26 cellular contexts compared by ENCODE assay signal in the genomic region with DNA sequence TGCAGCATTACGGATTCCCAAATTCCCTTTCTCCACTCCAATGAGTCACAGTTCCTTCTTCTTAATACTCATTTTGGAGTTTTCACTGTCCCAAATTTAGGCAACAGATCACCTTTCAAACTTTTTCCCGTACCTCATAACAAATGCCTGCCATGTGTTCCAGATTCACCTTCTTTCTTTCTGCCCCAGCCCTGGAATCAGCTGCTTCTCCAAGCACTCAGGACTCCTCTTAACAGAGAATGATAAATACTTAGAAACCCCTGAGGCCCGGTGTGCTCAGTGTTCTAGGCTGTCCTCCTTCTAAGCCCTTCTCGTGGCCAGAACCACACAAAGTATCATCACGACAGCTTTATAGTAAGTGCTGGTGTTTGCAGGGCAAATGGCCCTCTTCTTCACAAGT. TPM values are rescaled to one million over a fixed set of nuclear protein-coding genes. Genes with fewer than 3 reads are reported as not detected.
DNase-seq lines count a peak whose midpoint lies in the region; ATAC-seq and TF ChIP-seq lines count a peak whose summit lies in the region.
"Had no signal": no experiment of that assay in that cellular context is flagged by ENCODE, and none has a peak within 500 bp of the region (broad histone marks: within the 10 kb centered on the region; RNA-seq: fewer than 3 reads in every experiment).

No MANE protein-coding gene starts in this region.

- no peak overlapping the region for H3K4me3 ChIP-seq in PC-3 (ENCODE audit: low read length)
- no peak overlapping the region for H3K4me3 ChIP-seq in coronary artery
- H3K4me3 ChIP-seq: cardiac muscle cell, right atrium auricular region, SJCRH30, uterus had no signal

- H3K4me2 ChIP-seq in PC-3 (ENCODE audit: low read length), result no peak overlapping the region

- BruUV-seq in PC-3 (replicated peaks; lab: Mats Ljungman, UMichigan), result TSS peak; percentile 3

- H3K4me1 Mint-ChIP-seq in central memory CD8-positive, alpha-beta T cell, result peaks cover 46% of the 10 kb centered on the region
- H3K4me1 Mint-ChIP-seq in progenitor cell of endocrine pancreas (ENCODE audit: low read depth), result no peaks in the 10 kb centered on the region

- peaks cover 54% of the 10 kb centered on the region for H4K20me1 ChIP-seq in PC-3 (ENCODE audit: low read length)

- H3K27ac ChIP-seq in PC-3 (ENCODE audit: low read length) (no peak overlapping the region), coronary artery (no peak overlapping the region)
- H3K27ac ChIP-seq: cardiac muscle cell, foreskin keratinocyte, right atrium auricular region, SJCRH30 had no signal

- H3K36me3 Mint-ChIP-seq in activated naive CD4-positive, alpha-beta T cell treated with anti-CD3 and anti-CD28 coated beads, Interleukin-2, amount 50 U/mL, for 72 hours, result peaks cover 36 to 71% of the 10 kb centered on the region in 2 donors
- peaks cover 69% of the 10 kb centered on the region for H3K36me3 Mint-ChIP-seq in central memory CD8-positive, alpha-beta T cell (ENCODE audit: insufficient read depth)
- H3K36me3 Mint-ChIP-seq in progenitor cell of endocrine pancreas (ENCODE audit: insufficient read depth), result peaks cover 51% of the 10 kb centered on the region

- no peak overlapping the region for H3K9ac ChIP-seq in PC-3 (ENCODE audit: low read length)

- H3F3A ChIP-seq in PC-3 (ENCODE audit: low read length, unreplicated experiment), result peaks cover 13% of the 10 kb centered on the region

- H3K27me3 Mint-ChIP-seq in central memory CD8-positive, alpha-beta T cell, result no peaks in the 10 kb centered on the region
- no peaks in the 10 kb centered on the region for H3K27me3 Mint-ChIP-seq in progenitor cell of endocrine pancreas

- CTCF ChIA-PET in PC-3 (lab: Charles Lee), result no interaction called here

- peak overlapping the region; percentile 2 for H3K4me3 Mint-ChIP-seq in central memory CD8-positive, alpha-beta T cell
- H3K4me3 Mint-ChIP-seq in progenitor cell of endocrine pancreas (ENCODE audit: low read depth), result no peak overlapping the region
- H3K4me3 Mint-ChIP-seq: T-helper 1 cell treated with Interleukin-12 subunit alpha and Interleukin-12 subunit beta and Interleukin-4 antibody, amounts not matched to agents 30 μg/mL and 1 μg/mL, for 36 hours had no signal

- no peaks in the 10 kb centered on the region for H3K4me1 ChIP-seq in PC-3 (ENCODE audit: insufficient read depth, low read length)
- H3K4me1 ChIP-seq: foreskin keratinocyte, SJCRH30, uterus had no signal

- no peak for TF ChIP-seq CTCF in PC-3 (conservative IDR thresholded peaks at IDR 0.05; ENCODE audit: low read depth, low read length)
- no peak for TF ChIP-seq CTCF in progenitor cell of endocrine pancreas (IDR thresholded peaks at IDR 0.05; ENCODE audit: unreplicated experiment)
- TF ChIP-seq CTCF in coronary artery (IDR thresholded peaks at IDR 0.05), result no peak

- H3K36me3 ChIP-seq in PC-3 (ENCODE audit: low read depth, low read length), result peaks cover 80% of the 10 kb centered on the region
- H3K36me3 ChIP-seq: uterus had no signal

- POLR2A ChIA-PET in PC-3 (lab: Charles Lee; ENCODE audit: unreplicated experiment), result no interaction called here

- peaks cover 0 to 11% of the 10 kb centered on the region in 2 donors for H3K9me3 Mint-ChIP-seq in activated naive CD4-positive, alpha-beta T cell treated with anti-CD3 and anti-CD28 coated beads, Interleukin-2, amount 50 U/mL, for 72 hours
- H3K9me3 Mint-ChIP-seq in central memory CD8-positive, alpha-beta T cell, result no peaks in the 10 kb centered on the region
- peaks cover 3% of the 10 kb centered on the region for H3K9me3 Mint-ChIP-seq in progenitor cell of endocrine pancreas (ENCODE audit: low read depth)
- H3K9me3 Mint-ChIP-seq: T-helper 1 cell treated with Interleukin-12 subunit alpha and Interleukin-12 subunit beta and Interleukin-4 antibody, amounts not matched to agents 30 μg/mL and 1 μg/mL, for 36 hours had no signal

- no peaks in the 10 kb centered on the region for H3K27me3 ChIP-seq in PC-3 (ENCODE audit: low read length)
- H3K27me3 ChIP-seq: cardiac muscle cell, foreskin keratinocyte, right atrium auricular region, SJCRH30, uterus had no signal

- H3K9me2 ChIP-seq in PC-3 (replicated peaks; ENCODE audit: low read length), result no peaks in the 10 kb centered on the region

- no peaks in the 10 kb centered on the region for H3K9me3 ChIP-seq in PC-3 (ENCODE audit: low read length)
- H3K9me3 ChIP-seq: right atrium auricular region, SJCRH30, uterus had no signal

- no peak for DNase-seq in activated naive CD4-positive, alpha-beta T cell treated with anti-CD3 and anti-CD28 coated beads, Interleukin-2, amount 50 U/mL, for 72 hours (ENCODE audit: low spot score in 2 of 2)
- DNase-seq in activated naive CD4-positive, alpha-beta T cell treated with Interleukin-2 at 50 U/mL for 16 hours, result no peak
- DNase-seq in PC-3 (no peak), progenitor cell of endocrine pancreas (ENCODE audit: low spot score, unreplicated experiment) (no peak), coronary artery (ENCODE audit: low spot score) (no peak), NCI-H1048 (lab: John Stamatoyannopoulos, UW) (no peak), DMS79 treated with DMSO at 0.1 percent for 48 hours (lab: John Stamatoyannopoulos, UW) (no peak)
- DNase-seq in central memory CD8-positive, alpha-beta T cell (ENCODE audit: low spot score in 2 of 2), result no peak
- DNase-seq: activated CD4-positive, alpha-beta T cell treated with anti-CD3 and anti-CD28 coated beads, Interleukin-2, amount 50 U/mL, for 48 hours; activated T-cell treated with anti-CD3 and anti-CD28 coated beads, Interleukin-2, amount 50 U/mL, for 1 hour; amniotic stem cell; DND-41; foreskin keratinocyte; GOT3; KBM-7; left ventricle myocardium superior; NCI-H2029; NCI-H345; NCI-H82; SJCRH30; substantia nigra; uterus had no signal

- intact Hi-C loops in PC-3 (cut with micrococcal nuclease), result no loop called here

- no peak overlapping the region for H2AFZ ChIP-seq in PC-3 (ENCODE audit: low read length)

- no peak for ATAC-seq in activated naive CD4-positive, alpha-beta T cell treated with anti-CD3 and anti-CD28 coated beads, Interleukin-2, amount 50 U/mL, for 72 hours
- no peak for ATAC-seq in PC-3
- no peak for ATAC-seq in central memory CD8-positive, alpha-beta T cell (replicated peaks; ENCODE audit: extremely low read depth, poor library complexity, severe bottlenecking)
- ATAC-seq: foreskin keratinocyte, left ventricle myocardium superior had no signal

- H3K79me2 ChIP-seq in PC-3 (ENCODE audit: low read length), result peaks cover 83% of the 10 kb centered on the region

- H3K27ac Mint-ChIP-seq in activated naive CD4-positive, alpha-beta T cell treated with anti-CD3 and anti-CD28 coated beads, Interleukin-2, amount 50 U/mL, for 72 hours, result peak overlapping the region; percentile 40 to 80
- H3K27ac Mint-ChIP-seq in central memory CD8-positive, alpha-beta T cell (ENCODE audit: low read depth), result peak overlapping the region; percentile 84
- H3K27ac Mint-ChIP-seq in progenitor cell of endocrine pancreas, result peak overlapping the region; percentile 2
- H3K27ac Mint-ChIP-seq: T-helper 1 cell treated with Interleukin-12 subunit alpha and Interleukin-12 subunit beta and Interleukin-4 antibody, amounts not matched to agents 30 μg/mL and 1 μg/mL, for 36 hours had no signal

RNA-seq across cellular contexts. Expression of a gene that starts 14.9 kb away (rescaled TPM):
- total RNA-seq in activated naive CD4-positive, alpha-beta T cell treated with anti-CD3 and anti-CD28 coated beads, Interleukin-2, amount 50 U/mL, for 72 hours, result 100 to 1,000 TPM; 130 to 171 TPM
- total RNA-seq in PC-3 (2014; rRNA removed), result 58.6 and 73.5 TPM in 2 replicates
- 224 and 227 TPM in 2 replicates for total RNA-seq in progenitor cell of endocrine pancreas

RNA-seq across cellular contexts. Expression of a gene that starts 29.7 kb away (rescaled TPM):
- total RNA-seq in activated naive CD4-positive, alpha-beta T cell treated with anti-CD3 and anti-CD28 coated beads, Interleukin-2, amount 50 U/mL, for 72 hours, result 100 to 1,000 TPM in 1 of 2 donors, 1 to 10 TPM in 1; 8.6 to 197 TPM
- total RNA-seq in PC-3 (2014; rRNA removed), result 286 and 447 TPM in 2 replicates
- total RNA-seq in progenitor cell of endocrine pancreas, result 5.4 and 5.9 TPM in 2 replicates

RNA-seq across cellular contexts. Expression of a gene that starts 45.9 kb away (rescaled TPM):
- 10 to 100 TPM; 34.6 to 51.3 TPM for total RNA-seq in activated naive CD4-positive, alpha-beta T cell treated with anti-CD3 and anti-CD28 coated beads, Interleukin-2, amount 50 U/mL, for 72 hours
- total RNA-seq in PC-3 (2014; rRNA removed), result 35.0 and 36.6 TPM in 2 replicates
- 79.0 and 79.3 TPM in 2 replicates for total RNA-seq in progenitor cell of endocrine pancreas

RNA-seq across cellular contexts. Expression of a gene that starts 58.9 kb away (rescaled TPM):
- 100 to 1,000 TPM; 620 to 646 TPM for total RNA-seq in activated naive CD4-positive, alpha-beta T cell treated with anti-CD3 and anti-CD28 coated beads, Interleukin-2, amount 50 U/mL, for 72 hours
- total RNA-seq in PC-3 (2014; rRNA removed) (0.15 and 0.98 TPM in 2 replicates), progenitor cell of endocrine pancreas (0.31 and 0.46 TPM in 2 replicates)
- total RNA-seq: cardiac muscle cell, epithelial cell of proximal tubule, foreskin keratinocyte had no signal

Comparison
In these comparisons a context has a peak if more than half of its experiments do, and no peak if none do; other contexts are left out.
1. H3K27ac Mint-ChIP-seq: peak in every context shown above with its lines; median percentile 84 in central memory CD8-positive, alpha-beta T cell; 60 in activated naive CD4-positive, alpha-beta T cell treated with anti-CD3 and anti-CD28 coated beads, Interleukin-2, amount 50 U/mL, for 72 hours; 2 in progenitor cell of endocrine pancreas.